In the genomic region with DNA sequence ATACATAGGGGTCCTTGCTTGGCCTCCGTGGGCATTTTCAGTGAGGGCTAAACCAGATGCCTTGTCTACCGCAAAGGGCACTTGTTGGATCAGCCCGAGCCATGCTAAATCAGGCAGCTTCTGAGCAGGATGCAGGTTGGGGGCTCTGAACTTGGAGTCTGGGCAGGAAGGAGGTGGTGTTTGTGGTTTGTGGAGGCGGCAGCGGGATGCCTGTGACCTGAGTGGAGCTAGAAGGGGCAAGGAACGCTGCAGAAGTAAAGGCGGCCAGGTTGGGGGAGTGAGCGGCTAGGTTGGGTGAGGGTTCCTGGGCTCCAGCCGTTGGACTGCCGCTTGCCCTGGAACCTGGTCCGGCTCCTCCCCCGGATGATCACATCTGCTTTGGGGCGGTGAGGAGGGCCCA, we compare ENCODE assay signal across 16 cellular contexts.
DNase-seq lines count a peak whose midpoint lies in the region; ATAC-seq, FAIRE-seq and TF ChIP-seq lines count a peak whose summit lies in the region.
"Had no signal": no experiment of that assay in that cellular context is flagged by ENCODE, and none has a peak within 500 bp of the region (broad histone marks: within the 10 kb centered on the region; RNA-seq: fewer than 3 reads in every experiment).

No MANE protein-coding gene starts in this region.

- no peak overlapping the region for H3K4me3 ChIP-seq in uterus

- peak; percentile 7 to 13 for DNase-seq in stimulated activated CD4-positive, alpha-beta T cell treated with anti-CD3 and anti-CD28 coated beads, Interleukin-15, amount 100 ng/mL, for 48 hours (ENCODE audit: low read depth in 2 of 2)
- no peak for DNase-seq in stimulated activated CD4-positive, alpha-beta T cell treated with anti-CD3 and anti-CD28 coated beads, Interleukin-12 subunit alpha, Interleukin-12 subunit beta, amount 100 ng/mL, for 4 hours
- DNase-seq in T-cell = peak in 3 of 34 experiments; percentile 9 to 18 (median 11)
- peak; percentile 50 for DNase-seq in iris pigment epithelial cell (ENCODE audit: low read depth)
- DNase-seq in urothelium cell line (ENCODE audit: low spot score) = peak; percentile 81
- DNase-seq in GM13977 (ENCODE audit: low spot score) = no peak
- DNase-seq in T-helper 1 cell = no peak
- DNase-seq in uterus = no peak
- DNase-seq: activated B cell treated with CpG ODN at 0.5 μM for 24 hours, BE2C, DMS79, MM.1S had no signal

- CTCF ChIA-PET in T-cell (lab: Charles Lee) = interaction anchor here in 1 of 2 donors (0.6 kb wide), 1 partner anchor 1398 kb away, joined by 5 read pairs; no protein-coding TSS in a partner anchor

- TF ChIP-seq CTCF in GM13977 (IDR thresholded peaks at IDR 0.05; ENCODE audit: extremely low read depth, insufficient read depth, missing control alignments) = no peak
- no peak for TF ChIP-seq CTCF in uterus (IDR thresholded peaks at IDR 0.05)

- H3K27me3 ChIP-seq in uterus = no peaks in the 10 kb centered on the region
- H3K27me3 ChIP-seq: BE2C had no signal

- peak in 3 of 4 experiments; percentile 23 to 70 (median 62) for ATAC-seq in T-cell (replicated peaks in 1 of 4)

- no peak for TF ChIP-seq POLR2A in uterus (IDR thresholded peaks at IDR 0.05)

- no peak for FAIRE-seq in urothelium cell line (lab: Jason Lieb, UNC)
- FAIRE-seq: GM12892 had no signal

- H3K9me3 ChIP-seq in uterus = no peaks in the 10 kb centered on the region
- H3K9me3 ChIP-seq: BE2C had no signal

- H3K36me3 Mint-ChIP-seq in T-cell = no peaks in the 10 kb centered on the region

- H3K4me1 Mint-ChIP-seq in T-cell = peaks cover 22 to 29% (median 22%) of the 10 kb centered on the region in 3 donors

- H3K9me3 Mint-ChIP-seq in T-cell = no peaks in the 10 kb centered on the region
- H3K9me3 Mint-ChIP-seq: activated B cell treated with CpG ODN at 0.5 μM for 24 hours; dendritic cell treated with granulocyte-macrophage colony-stimulating factor and Interleukin-4, amounts not matched to agents 40 ng/mL and 50 ng/mL, for 4 days had no signal

- POLR2A ChIA-PET in T-cell (lab: Charles Lee) = no interaction called here

- no peaks in the 10 kb centered on the region for H3K36me3 ChIP-seq in uterus
- H3K36me3 ChIP-seq: BE2C had no signal

- H3K4me3 Mint-ChIP-seq in T-cell = peak overlapping the region in 2 of 3 donors; percentile 10 to 73
- H3K4me3 Mint-ChIP-seq: activated B cell treated with CpG ODN at 0.5 μM for 24 hours; dendritic cell treated with granulocyte-macrophage colony-stimulating factor and Interleukin-4, amounts not matched to agents 40 ng/mL and 50 ng/mL, for 4 days had no signal

- no peaks in the 10 kb centered on the region for H3K4me1 ChIP-seq in uterus
- H3K4me1 ChIP-seq: BE2C had no signal

- no peak overlapping the region for H3K27ac ChIP-seq in uterus
- H3K27ac ChIP-seq: HL-60 had no signal

- in situ Hi-C loops in GM13977 (cut with MboI; ENCODE audit: low pct_unique_long_range_greater_than_20kb, low sequenced_read_pairs, unreplicated experiment) = no loop called here

- intact Hi-C loops in uterus (cut with DNase I; ENCODE audit: low total_unique reads) = no loop called here

- peaks cover 25 to 70% of the 10 kb centered on the region in 2 donors for H3K27me3 Mint-ChIP-seq in T-cell

- H3K27ac Mint-ChIP-seq in T-cell = peak overlapping the region in 1 of 2 donors; percentile 16
- H3K27ac Mint-ChIP-seq: activated B cell treated with CpG ODN at 0.5 μM for 24 hours; dendritic cell treated with granulocyte-macrophage colony-stimulating factor and Interleukin-4, amounts not matched to agents 40 ng/mL and 50 ng/mL, for 4 days; progenitor cell of endocrine pancreas had no signal

Comparison
In these comparisons a context has a peak if more than half of its experiments do, and no peak if none do; other contexts are left out.
1. DNase-seq: peak in stimulated activated CD4-positive, alpha-beta T cell treated with anti-CD3 and anti-CD28 coated beads, Interleukin-15, amount 100 ng/mL, for 48 hours (2 of 2), iris pigment epithelial cell (single experiment) and urothelium cell line (single experiment); none in stimulated activated CD4-positive, alpha-beta T cell treated with anti-CD3 and anti-CD28 coated beads, Interleukin-12 subunit alpha, Interleukin-12 subunit beta, amount 100 ng/mL, for 4 hours (single experiment), GM13977 (single experiment), T-helper 1 cell (0 of 5) and uterus (0 of 2).